ENCODE assay signal across 9 cellular contexts in genomic region chr1:210232524-210233215, GRCh38. TPM values are rescaled to one million over a fixed set of nuclear protein-coding genes. Genes with fewer than 3 reads are reported as not detected.
DNase-seq lines count a peak whose midpoint lies in the region; ATAC-seq, FAIRE-seq and TF ChIP-seq lines count a peak whose summit lies in the region.
"Had no signal": no experiment of that assay in that cellular context is flagged by ENCODE, and none has a peak within 500 bp of the region (broad histone marks: within the 10 kb centered on the region; RNA-seq: fewer than 3 reads in every experiment).

Gene SERTAD4 (plus strand): TSS chr1:210232796. CDS start chr1:210237961, 5,165 bp downstream.

- TF ChIP-seq POLR2A in endothelial cell of umbilical vein (IDR thresholded peaks at IDR 0.05; ENCODE audit: low read depth, low read length), result no peak

- POLR2A ChIA-PET in AG04449 (lab: Yijun Ruan, JAX) (interaction anchor here (1.7 kb wide), 1 partner anchor 61 kb away, joined by 7 read pairs; no protein-coding TSS in a partner anchor), endothelial cell of umbilical vein (lab: Charles Lee) (interaction anchor here (0.6 to 1.4 kb wide), 2 partner anchors 20 to 393 kb away, joined by 3 to 5 read pairs; no protein-coding TSS in a partner anchor)

- no peaks in the 10 kb centered on the region for H3K9me1 ChIP-seq in endothelial cell of umbilical vein (replicated peaks; ENCODE audit: control insufficient read depth, extremely low read depth, insufficient read depth, low read length)

- BruUV-seq in endothelial cell of umbilical vein (replicated peaks; lab: Mats Ljungman, UMichigan), result no TSS peak

- intact Hi-C loops in endothelial cell of umbilical vein (cut with micrococcal nuclease), result loop anchor here (1.0 to 10.0 kb wide), 8 partner anchors 8 to 1342 kb away; partner anchors contain the start of genes HHAT and SLC30A1

- TF ChIP-seq CTCF in AG04449 (IDR thresholded peaks at IDR 0.05; ENCODE audit: insufficient read depth, low read length, missing control alignments) (no peak), endothelial cell of umbilical vein (IDR thresholded peaks at IDR 0.05; ENCODE audit: extremely low read depth in 1 of 2, insufficient read depth in 1 of 2, low read depth in 1 of 2, low read length in 2 of 2) (no peak), mesothelial cell of epicardium (IDR thresholded peaks at IDR 0.05; ENCODE audit: unreplicated experiment) (no peak), type B pancreatic cell (conservative IDR thresholded peaks at IDR 0.05) (peak; percentile 28)

- H3K79me2 ChIP-seq in endothelial cell of umbilical vein (ENCODE audit: control insufficient read depth, insufficient read depth, low read length), result no peaks in the 10 kb centered on the region

- peaks cover 43% of the 10 kb centered on the region for H3K27me3 ChIP-seq in HAP-1 (ENCODE audit: low read depth)
- peaks cover 48% of the 10 kb centered on the region for H3K27me3 ChIP-seq in SJCRH30
- H3K27me3 ChIP-seq in endothelial cell of umbilical vein (ENCODE audit: control insufficient read depth in 2 of 2, insufficient read depth in 2 of 2, low read length in 2 of 2), result peaks cover 0 to 6% of the 10 kb centered on the region in 2 experiments

- FAIRE-seq in endothelial cell of umbilical vein (lab: Jason Lieb, UNC), result peak; percentile 69
- FAIRE-seq: colon had no signal

- peak within 1 kb of the TSS; percentile 86 for H3K27ac Mint-ChIP-seq in mesothelial cell of epicardium
- peak within 1 kb of the TSS; percentile 61 for H3K27ac Mint-ChIP-seq in type B pancreatic cell

- H3K36me3 Mint-ChIP-seq in mesothelial cell of epicardium (no peaks in the 10 kb centered on the region), type B pancreatic cell (no peaks in the 10 kb centered on the region)

- no peaks in the 10 kb centered on the region for H4K20me1 ChIP-seq in endothelial cell of umbilical vein (replicated peaks; ENCODE audit: control insufficient read depth, extremely low read depth, insufficient read depth, low read length)

- no peaks in the 10 kb centered on the region for H3K9me3 Mint-ChIP-seq in mesothelial cell of epicardium
- no peaks in the 10 kb centered on the region for H3K9me3 Mint-ChIP-seq in type B pancreatic cell

- DNase-seq in AG04449 (ENCODE audit: low read depth, low spot score), result no peak
- peak; percentile 18 to 52 for DNase-seq in HAP-1 (ENCODE audit: low spot score in 2 of 2)
- peak; percentile 26 to 46 for DNase-seq in SJCRH30
- DNase-seq in endothelial cell of umbilical vein (ENCODE audit: low read depth, low spot score), result peak; percentile 51
- peak; percentile 49 to 75 for DNase-seq in mesothelial cell of epicardium (ENCODE audit: low spot score in 2 of 2, unreplicated experiment in 2 of 2)
- peak; percentile 79 for DNase-seq in type B pancreatic cell (ENCODE audit: extremely low spot score, unreplicated experiment)
- no peak for DNase-seq in NK-92 treated with Interleukin-12 subunit alpha and Interleukin-12 subunit beta, amount 100 ng/mL, for 24 hours (lab: John Stamatoyannopoulos, UW)

- in situ Hi-C loops in HAP-1 (cut with MboI; ENCODE audit: low sequenced_read_pairs), result no loop called here

- peak within 1 kb of the TSS; percentile 76 for H2AFZ ChIP-seq in endothelial cell of umbilical vein (ENCODE audit: low read depth, low read length)

- peak within 1 kb of the TSS; percentile 69 for H3K4me2 ChIP-seq in endothelial cell of umbilical vein (ENCODE audit: insufficient read depth, low read length)

- H3K27ac ChIP-seq in SJCRH30 (no peak within 1 kb of the TSS), endothelial cell of umbilical vein (ENCODE audit: insufficient read depth, low read depth, low read length) (peak within 1 kb of the TSS; percentile 83)

- H3K9me3 ChIP-seq in HAP-1 (no peaks in the 10 kb centered on the region), SJCRH30 (replicated peaks) (0 out of 2 replicates have a peak, but pooled peaks cover 6% of the 10 kb centered on the region), endothelial cell of umbilical vein (replicated peaks; ENCODE audit: control insufficient read depth, insufficient read depth, low read length) (no peaks in the 10 kb centered on the region)

- peak within 1 kb of the TSS; percentile 89 for H3K9ac ChIP-seq in endothelial cell of umbilical vein (replicated peaks; ENCODE audit: extremely low read depth, insufficient read depth, low read length)

- ATAC-seq in HG02870 (IDR thresholded peaks at IDR 0.05; ENCODE audit: unreplicated experiment), result no peak

- no peaks in the 10 kb centered on the region for H3K36me3 ChIP-seq in HAP-1 (replicated peaks)
- H3K36me3 ChIP-seq in SJCRH30, result no peaks in the 10 kb centered on the region
- no peaks in the 10 kb centered on the region for H3K36me3 ChIP-seq in endothelial cell of umbilical vein (ENCODE audit: control insufficient read depth in 2 of 2, extremely low read depth in 1 of 2, insufficient read depth in 2 of 2, low read length in 2 of 2)

- H3K4me1 ChIP-seq in HAP-1, result peaks cover 6% of the 10 kb centered on the region
- peaks cover 2% of the 10 kb centered on the region; the same call in 1 of the 2 replicates for H3K4me1 ChIP-seq in SJCRH30
- peaks cover 29% of the 10 kb centered on the region for H3K4me1 ChIP-seq in endothelial cell of umbilical vein (ENCODE audit: control insufficient read depth, extremely low read depth, insufficient read depth, low read length)

- H3K4me3 Mint-ChIP-seq in mesothelial cell of epicardium (peak within 1 kb of the TSS; percentile 80), type B pancreatic cell (peak within 1 kb of the TSS; percentile 88)

- peak within 1 kb of the TSS; percentile 58 for H3K4me3 ChIP-seq in AG04449 (ENCODE audit: low read depth, low read length)
- peak within 1 kb of the TSS; percentile 27 for H3K4me3 ChIP-seq in HAP-1
- peak within 1 kb of the TSS; percentile 50 for H3K4me3 ChIP-seq in SJCRH30
- H3K4me3 ChIP-seq in endothelial cell of umbilical vein (replicated peaks in 1 of 3; ENCODE audit: insufficient read depth in 1 of 3, low read depth in 1 of 3, low read length in 3 of 3), result peak within 1 kb of the TSS; percentile 66 to 80 (median 74)

- H3K27me3 Mint-ChIP-seq in mesothelial cell of epicardium (ENCODE audit: low read depth), result peaks cover 14% of the 10 kb centered on the region
- H3K27me3 Mint-ChIP-seq in type B pancreatic cell, result peaks cover 38% of the 10 kb centered on the region

- CTCF ChIA-PET in AG04449 (lab: Yijun Ruan, JAX), result interaction anchor here (1.6 to 1.8 kb wide), 2 partner anchors 8 to 10 kb away, joined by 4 to 5 read pairs; no protein-coding TSS in a partner anchor
- CTCF ChIA-PET in endothelial cell of umbilical vein (lab: Charles Lee), result interaction anchor here (0.6 to 2.3 kb wide), 4 partner anchors 8 to 60 kb away, joined by 3 to 8 read pairs (median 4); no protein-coding TSS in a partner anchor

- peaks cover 33% of the 10 kb centered on the region for H3K4me1 Mint-ChIP-seq in mesothelial cell of epicardium
- peaks cover 30% of the 10 kb centered on the region for H3K4me1 Mint-ChIP-seq in type B pancreatic cell (ENCODE audit: unreplicated experiment)

- dilution Hi-C loops in endothelial cell of umbilical vein (cut with MboI; ENCODE audit: extremely low pct_ligation_motif_present, low sequenced_read_pairs), result no loop called here

TF ChIP-seq in endothelial cell of umbilical vein, 7 proteins besides CTCF, POLR2A, EP300 and RAD21:
- TF ChIP-seq GATA2 (IDR thresholded peaks at IDR 0.05; ENCODE audit: insufficient read depth, insufficient read length, low read depth, low read length) (no peak), FOS (IDR thresholded peaks at IDR 0.05; ENCODE audit: borderline replicate concordance, insufficient read depth, low read length) (no peak), POLR2AphosphoS5 (IDR thresholded peaks at IDR 0.05; ENCODE audit: insufficient read depth, low read depth, low read length) (no peak)

RNA-seq across cellular contexts. Expression of gene SERTAD4, which starts in this region (rescaled TPM):
- total RNA-seq in SJCRH30 (2014; rRNA removed; shearing (Covaris generic)), result 0.20 and 0.30 TPM in 2 replicates
- total RNA-seq in endothelial cell of umbilical vein, result 11.3 and 11.9 TPM in 2 replicates
- 3.5 and 4.0 TPM in 2 replicates for polyA plus RNA-seq in endothelial cell of umbilical vein
- polyA plus RNA-seq in endothelial cell of umbilical vein (2011; cell fraction: cytosol; rRNA removed), result 6.1 and 6.5 TPM in 2 replicates
- 9.8 and 12.5 TPM in 2 replicates for polyA plus RNA-seq in endothelial cell of umbilical vein (2011; cell fraction: nucleus; rRNA removed)
- polyA plus RNA-seq in endothelial cell of umbilical vein (2012), result 1.7 and 2.3 TPM in 2 replicates
- polyA minus RNA-seq in endothelial cell of umbilical vein, result 4.6 and 8.0 TPM in 2 replicates
- not detected for polyA minus RNA-seq in endothelial cell of umbilical vein (2011; cell fraction: cytosol; rRNA and poly(A)+ RNA removed)
- 5.9 and 8.8 TPM in 2 replicates for polyA minus RNA-seq in endothelial cell of umbilical vein (2011; cell fraction: nucleus; rRNA and poly(A)+ RNA removed)
- total RNA-seq in mesothelial cell of epicardium, result 7.4 to 8.2 TPM (median 8.1 TPM) in 3 replicates
- 4.6 and 11.4 TPM in 2 replicates for total RNA-seq in type B pancreatic cell (ENCODE audit: low replicate concordance)

Comparison
In these comparisons a context has a peak if more than half of its experiments do, and no peak if none do; other contexts are left out.
1. Peak in DNase-seq and H3K4me3 ChIP-seq in SJCRH30; RNA of the gene not detected or under 1 TPM.
2. DNase-seq: peak in HAP-1 (2 of 2), endothelial cell of umbilical vein (single experiment), mesothelial cell of epicardium (2 of 2) and type B pancreatic cell (single experiment); none in AG04449 (single experiment) and NK-92 treated with Interleukin-12 subunit alpha and Interleukin-12 subunit beta, amount 100 ng/mL, for 24 hours (single experiment).
3. Peak in every context shown above with its lines, with median percentiles within 50 percentile points of each other: H3K4me3 ChIP-seq.